ENCODE assay signal across 8 cellular contexts in genomic region chr11:31509017-31509411, GRCh38. TPM values are rescaled to one million over a fixed set of nuclear protein-coding genes. Genes with fewer than 3 reads are reported as not detected.
DNase-seq lines count a peak whose midpoint lies in the region; ATAC-seq and TF ChIP-seq lines count a peak whose summit lies in the region.

No MANE protein-coding gene starts in this region.

- H3K27me3 Mint-ChIP-seq in immature natural killer cell (ENCODE audit: low read depth in 3 of 3), result peaks cover 6 to 10% (median 7%) of the 10 kb centered on the region in 3 donors

- H3K4me3 Mint-ChIP-seq in immature natural killer cell, result peak overlapping the region; percentile 97 to 100 (median 99)

- H3K4me3 ChIP-seq in subcutaneous abdominal adipose tissue (ENCODE audit: low read depth in 1 of 5, low read length in 5 of 5), result peak overlapping the region; percentile 87 to 100 (median 98)

- H3K9ac ChIP-seq in subcutaneous abdominal adipose tissue (ENCODE audit: low read length in 5 of 5), result peak overlapping the region in 4 of 5 donors; percentile 89 to 97 (median 96)

- H3K27ac Mint-ChIP-seq in activated naive CD4-positive, alpha-beta T cell treated with anti-CD3 and anti-CD28 coated beads, Interleukin-2, amount 50 U/mL, for 72 hours, result peak overlapping the region; percentile 98
- peak overlapping the region; percentile 97 to 100 (median 98) for H3K27ac Mint-ChIP-seq in immature natural killer cell

- DNase-seq in activated naive CD4-positive, alpha-beta T cell treated with anti-CD3 and anti-CD28 coated beads, Interleukin-2, amount 50 U/mL, for 72 hours (ENCODE audit: low spot score in 2 of 2), result no peak
- DNase-seq in immature natural killer cell (no peak), cerebellum (ENCODE audit: low spot score) (no peak)
- no peak for DNase-seq in stimulated activated CD8-positive, alpha-beta memory T cell treated with anti-CD3 and anti-CD28 coated beads, Interleukin-4, amount 100 ng/mL, for 48 hours

- H3K9me3 Mint-ChIP-seq in activated naive CD4-positive, alpha-beta T cell treated with anti-CD3 and anti-CD28 coated beads, Interleukin-2, amount 50 U/mL, for 72 hours, result no peaks in the 10 kb centered on the region
- no peaks in the 10 kb centered on the region for H3K9me3 Mint-ChIP-seq in immature natural killer cell

- no peak for TF ChIP-seq CTCF in C4-2B (conservative IDR thresholded peaks at IDR 0.05)

- H3K27ac ChIP-seq in C4-2B, result peak overlapping the region; percentile 89
- H3K27ac ChIP-seq in subcutaneous abdominal adipose tissue (ENCODE audit: low read depth, low read length), result peak overlapping the region; percentile 84

- no peaks in the 10 kb centered on the region for H3K9me3 ChIP-seq in subcutaneous abdominal adipose tissue (ENCODE audit: control insufficient read depth in 5 of 5, low read length in 5 of 5)

- peaks cover 36 to 55% of the 10 kb centered on the region in 2 donors for H3K4me1 Mint-ChIP-seq in immature natural killer cell

- peaks cover 0 to 27% (median 18%) of the 10 kb centered on the region in 5 donors for H3K4me1 ChIP-seq in subcutaneous abdominal adipose tissue (ENCODE audit: control insufficient read depth in 5 of 5, insufficient read depth in 5 of 5, low read length in 5 of 5)

- peaks cover 0 to 6% (median 4%) of the 10 kb centered on the region in 5 donors for H3K36me3 ChIP-seq in subcutaneous abdominal adipose tissue (ENCODE audit: control insufficient read depth in 5 of 5, insufficient read depth in 5 of 5, low read length in 5 of 5)

- ATAC-seq in GM19023 (IDR thresholded peaks at IDR 0.05; ENCODE audit: unreplicated experiment) (peak; percentile 6), HG03432 (IDR thresholded peaks at IDR 0.05; ENCODE audit: unreplicated experiment) (peak; percentile 10)
- ATAC-seq in activated naive CD4-positive, alpha-beta T cell treated with anti-CD3 and anti-CD28 coated beads, Interleukin-2, amount 50 U/mL, for 72 hours, result peak; percentile 5 to 7

- peaks cover 7 to 22% of the 10 kb centered on the region in 2 donors for H3K36me3 Mint-ChIP-seq in activated naive CD4-positive, alpha-beta T cell treated with anti-CD3 and anti-CD28 coated beads, Interleukin-2, amount 50 U/mL, for 72 hours
- H3K36me3 Mint-ChIP-seq in immature natural killer cell, result peaks cover 0 to 2% (median 0%) of the 10 kb centered on the region in 3 donors

- no peaks in the 10 kb centered on the region for H3K27me3 ChIP-seq in subcutaneous abdominal adipose tissue (ENCODE audit: control insufficient read depth in 5 of 5, insufficient read depth in 4 of 5, low read length in 5 of 5)

RNA-seq across cellular contexts. Expression of gene IMMP1L, which starts 0.4 kb away (rescaled TPM):
- 10 to 100 TPM; 20.9 to 22.5 TPM for total RNA-seq in activated naive CD4-positive, alpha-beta T cell treated with anti-CD3 and anti-CD28 coated beads, Interleukin-2, amount 50 U/mL, for 72 hours
- 10 to 100 TPM; 48.4 to 78.3 (median 53.3) TPM for polyA plus RNA-seq in immature natural killer cell
- 53.0 TPM for total RNA-seq in cerebellum

RNA-seq across cellular contexts. Expression of gene ELP4, which starts 0.6 kb away (rescaled TPM):
- total RNA-seq in activated naive CD4-positive, alpha-beta T cell treated with anti-CD3 and anti-CD28 coated beads, Interleukin-2, amount 50 U/mL, for 72 hours, result 10 to 100 TPM; 19.1 to 22.7 TPM
- polyA plus RNA-seq in immature natural killer cell, result 10 to 100 TPM; 20.9 to 33.9 (median 22.3) TPM
- total RNA-seq in cerebellum, result 95.3 TPM
